21 cellular contexts compared by ENCODE assay signal in genomic region chr1:100879422-100879821, GRCh38.
"Had no signal": no experiment of that assay in that cellular context is flagged by ENCODE, and none has a peak within 500 bp of the region (broad histone marks: within the 10 kb centered on the region; RNA-seq: fewer than 3 reads in every experiment).

No MANE protein-coding gene starts in this region.

- ATAC-seq: activated T-cell treated with anti-CD3 and anti-CD28 coated beads, Interleukin-2, amount 50 U/mL, for 72 hours; PC-3; T-helper 17 cell had no signal

- DNase-seq: activated B cell treated with CpG ODN at 0.5 μM for 24 hours; activated CD4-positive, alpha-beta memory T cell treated with anti-CD3 and anti-CD28 coated beads for 36 hours; activated CD4-positive, alpha-beta T cell treated with anti-CD3 and anti-CD28 coated beads, Interleukin-2, amount 10 ng/mL, durations not matched to agents 7 days and 5 days; activated gamma-delta T cell treated with Interleukin-2 at 50 U/mL for 16 hours; activated naive CD4-positive, alpha-beta T cell treated with anti-CD3 and anti-CD28 coated beads, Interleukin-2, amount 10 ng/mL, durations not matched to agents 7 days and 5 days; activated naive CD8-positive, alpha-beta T cell treated with anti-CD3 and anti-CD28 coated beads for 36 hours; activated T-cell treated with anti-CD3 and anti-CD28 coated beads for 4 hours; activated T-cell treated with anti-CD3 and anti-CD28 coated beads, Interleukin-2, amount 50 U/mL, for 72 hours; anterior cingulate cortex; cerebellar nuclear complex; KG1; NCI-H1048; NCI-H146; NCI-H187 treated with DMSO at 0.1 percent for 48 hours; NCI-H2081 treated with DMSO at 0.1 percent for 48 hours; NCI-H446; NCI-H524; PC-3; SIG-M5; T-helper 17 cell; T-helper 9 cell had no signal
